Comparison of ENCODE assay signal across 1 cellular context in genomic region chr12:127165567-127166392, GRCh38.
TF ChIP-seq lines count a peak whose summit lies in the region.

No MANE protein-coding gene starts in this region.

TF ChIP-seq in A549, 52 proteins besides CTCF, POLR2A, EP300 and RAD21 (continued from another document):
- TF ChIP-seq HEYL (CRISPR knock-in tag; IDR thresholded peaks at IDR 0.05) = no peak
- TF ChIP-seq HOXB13 (CRISPR knock-in tag; IDR thresholded peaks at IDR 0.05; ENCODE audit: low read depth) = no peak
- TF ChIP-seq FOXS1 (CRISPR knock-in tag; IDR thresholded peaks at IDR 0.05) = no peak
- no peak for TF ChIP-seq HDAC2 (IDR thresholded peaks at IDR 0.05)
- TF ChIP-seq, protein P1, sequence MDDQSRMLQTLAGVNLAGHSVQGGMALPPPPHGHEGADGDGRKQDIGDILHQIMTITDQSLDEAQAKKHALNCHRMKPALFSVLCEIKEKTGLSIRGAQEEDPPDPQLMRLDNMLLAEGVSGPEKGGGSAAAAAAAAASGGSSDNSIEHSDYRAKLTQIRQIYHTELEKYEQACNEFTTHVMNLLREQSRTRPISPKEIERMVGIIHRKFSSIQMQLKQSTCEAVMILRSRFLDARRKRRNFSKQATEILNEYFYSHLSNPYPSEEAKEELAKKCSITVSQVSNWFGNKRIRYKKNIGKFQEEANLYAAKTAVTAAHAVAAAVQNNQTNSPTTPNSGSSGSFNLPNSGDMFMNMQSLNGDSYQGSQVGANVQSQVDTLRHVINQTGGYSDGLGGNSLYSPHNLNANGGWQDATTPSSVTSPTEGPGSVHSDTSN (IDR thresholded peaks at IDR 0.05) = no peak
- TF ChIP-seq RFX5 (IDR thresholded peaks at IDR 0.05) = no peak
- TF ChIP-seq MAZ (IDR thresholded peaks at IDR 0.05; ENCODE audit: borderline replicate concordance, low read depth, low read length) = no peak
- TF ChIP-seq TP53 (CRISPR knock-in tag; IDR thresholded peaks at IDR 0.05) = no peak
- TF ChIP-seq, protein P2, sequence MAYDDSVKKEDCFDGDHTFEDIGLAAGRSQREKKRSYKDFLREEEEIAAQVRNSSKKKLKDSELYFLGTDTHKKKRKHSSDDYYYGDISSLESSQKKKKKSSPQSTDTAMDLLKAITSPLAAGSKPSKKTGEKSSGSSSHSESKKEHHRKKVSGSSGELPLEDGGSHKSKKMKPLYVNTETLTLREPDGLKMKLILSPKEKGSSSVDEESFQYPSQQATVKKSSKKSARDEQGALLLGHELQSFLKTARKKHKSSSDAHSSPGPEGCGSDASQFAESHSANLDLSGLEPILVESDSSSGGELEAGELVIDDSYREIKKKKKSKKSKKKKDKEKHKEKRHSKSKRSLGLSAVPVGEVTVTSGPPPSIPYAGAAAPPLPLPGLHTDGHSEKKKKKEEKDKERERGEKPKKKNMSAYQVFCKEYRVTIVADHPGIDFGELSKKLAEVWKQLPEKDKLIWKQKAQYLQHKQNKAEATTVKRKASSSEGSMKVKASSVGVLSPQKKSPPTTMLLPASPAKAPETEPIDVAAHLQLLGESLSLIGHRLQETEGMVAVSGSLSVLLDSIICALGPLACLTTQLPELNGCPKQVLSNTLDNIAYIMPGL (CRISPR knock-in tag; IDR thresholded peaks at IDR 0.05; ENCODE audit: borderline replicate concordance) = no peak
- peak in 1 of 2 experiments; percentile 43; a peak in 1 of 5 replicates for TF ChIP-seq JUN (IDR thresholded peaks at IDR 0.05)
- TF ChIP-seq SREBF2 (IDR thresholded peaks at IDR 0.05) = no peak
- no peak for TF ChIP-seq NFE2L2 (conservative IDR thresholded peaks at IDR 0.05; ENCODE audit: low read length)
- 0 out of 2 replicates have a peak, but pooled peaks have one; percentile 37 for TF ChIP-seq FOSB (CRISPR knock-in tag; IDR thresholded peaks at IDR 0.05)
- TF ChIP-seq ZFP36 (IDR thresholded peaks at IDR 0.05; ENCODE audit: borderline replicate concordance, partially characterized antibody) = peak; percentile 98
- TF ChIP-seq KDM1A (IDR thresholded peaks at IDR 0.05; ENCODE audit: low read depth) = no peak
- TF ChIP-seq, protein P3, sequence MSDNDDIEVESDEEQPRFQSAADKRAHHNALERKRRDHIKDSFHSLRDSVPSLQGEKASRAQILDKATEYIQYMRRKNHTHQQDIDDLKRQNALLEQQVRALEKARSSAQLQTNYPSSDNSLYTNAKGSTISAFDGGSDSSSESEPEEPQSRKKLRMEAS (IDR thresholded peaks at IDR 0.05) = no peak; the same call in 1 of the 2 replicates
- TF ChIP-seq EHF (CRISPR knock-in tag; IDR thresholded peaks at IDR 0.05) = no peak
- TF ChIP-seq HES2 (IDR thresholded peaks at IDR 0.05) = no peak
- no peak for TF ChIP-seq POLR2AphosphoS2 (conservative IDR thresholded peaks at IDR 0.05; ENCODE audit: low read length)
- TF ChIP-seq ELK1 (IDR thresholded peaks at IDR 0.05; ENCODE audit: low read depth, low read length) = no peak
- TF ChIP-seq RCOR1 (IDR thresholded peaks at IDR 0.05; ENCODE audit: low read depth, low read length) = no peak
- no peak for TF ChIP-seq NR3C1 (IDR thresholded peaks at IDR 0.05)
- TF ChIP-seq HOXA7 (CRISPR knock-in tag; IDR thresholded peaks at IDR 0.05) = no peak
- TF ChIP-seq MAFK (IDR thresholded peaks at IDR 0.05; ENCODE audit: partially characterized antibody) = no peak
- TF ChIP-seq ESRRA (IDR thresholded peaks at IDR 0.05; ENCODE audit: borderline replicate concordance, low read length) = no peak
